Comparison of ENCODE assay signal across 18 cellular contexts in the genomic region with DNA sequence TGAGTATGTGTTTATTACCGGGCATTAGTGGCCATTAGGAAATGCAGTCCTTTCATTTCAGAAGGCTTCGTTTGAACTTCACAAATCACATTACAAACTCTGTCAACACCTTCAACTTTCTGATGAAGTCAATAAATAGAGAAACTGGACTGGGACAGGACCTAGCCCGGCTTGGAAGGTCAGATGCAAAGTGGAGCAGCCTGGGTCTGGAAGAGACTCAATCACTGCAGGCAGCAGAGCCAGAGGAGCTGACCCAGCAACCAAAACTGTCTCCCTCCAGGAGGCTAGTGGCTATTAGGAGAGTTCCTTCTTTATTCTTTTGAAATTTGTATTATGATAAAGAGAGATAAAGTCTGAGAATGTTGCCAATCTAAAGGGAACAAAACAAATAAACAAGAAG.
A peak's percentile ranks its signal among the peaks of the same experiment; 100 is the strongest.
DNase-seq lines count a peak whose midpoint lies in the region; ATAC-seq, FAIRE-seq and TF ChIP-seq lines count a peak whose summit lies in the region.
"Had no signal": no experiment of that assay in that cellular context is flagged by ENCODE, and none has a peak within 500 bp of the region (broad histone marks: within the 10 kb centered on the region; RNA-seq: fewer than 3 reads in every experiment).

No MANE protein-coding gene starts in this region.

- peak overlapping the region; percentile 80 for H3K18ac ChIP-seq in trophoblast cell (ENCODE audit: low read length)

- peak overlapping the region; percentile 84 for H3K4ac ChIP-seq in trophoblast cell (ENCODE audit: low read depth, low read length)

- peak overlapping the region; percentile 80 for H4K8ac ChIP-seq in trophoblast cell (ENCODE audit: low read depth, low read length)

- H2BK12ac ChIP-seq in trophoblast cell (ENCODE audit: low read length) = peak overlapping the region; percentile 100

- intact Hi-C loops in left cardiac atrium (cut with DNase I) = no loop called here
- intact Hi-C loops in left ventricle myocardium superior (cut with micrococcal nuclease) = no loop called here
- intact Hi-C loops in esophagus squamous epithelium (cut with DNase I) = no loop called here

- H2AFZ ChIP-seq in trophoblast cell (ENCODE audit: insufficient read depth, low read length, poor library complexity) = no peak overlapping the region

- H4K12ac ChIP-seq in trophoblast cell (ENCODE audit: low read depth, low read length) = no peak overlapping the region

- H3K4me3 ChIP-seq in trophoblast cell (ENCODE audit: low read depth, low read length) (no peak overlapping the region), esophagus squamous epithelium (no peak overlapping the region)

- H3K9me3 ChIP-seq in trophoblast cell (ENCODE audit: insufficient read depth, low read depth, low read length) (no peaks in the 10 kb centered on the region), esophagus squamous epithelium (no peaks in the 10 kb centered on the region)
- H3K9me3 ChIP-seq: BE2C had no signal

- H4K91ac ChIP-seq in trophoblast cell (ENCODE audit: low read depth, low read length) = peak overlapping the region; percentile 93

- no CpG with 5 or more reads among the region's 3 CpGs for WGBS in trophoblast cell (ENCODE audit: extremely low coverage, insufficient coverage, insufficient read length)
- WGBS in esophagus squamous epithelium, 2 donors = 67 to 74% methylated on average over 3 of the region's 3 CpGs

- no peak overlapping the region for H3K23ac ChIP-seq in trophoblast cell (ENCODE audit: low read length)

- peak overlapping the region; percentile 79 for H2AK5ac ChIP-seq in trophoblast cell (ENCODE audit: low read length)

- H2BK120ac ChIP-seq in trophoblast cell (ENCODE audit: insufficient read depth, low read length, poor library complexity) = peak overlapping the region; percentile 99

- H3K14ac ChIP-seq in trophoblast cell (ENCODE audit: low read length) = peak overlapping the region; percentile 93

- TF ChIP-seq CTCF in esophagus squamous epithelium (IDR thresholded peaks at IDR 0.05) = no peak

- ATAC-seq in left cardiac atrium (peak; percentile 29 to 65), left ventricle myocardium superior (no peak)

- no peak overlapping the region for H3K9ac ChIP-seq in trophoblast cell (ENCODE audit: low read length)

- H3K27me3 ChIP-seq in trophoblast cell (ENCODE audit: insufficient read depth, low read length) = no peaks in the 10 kb centered on the region
- no peaks in the 10 kb centered on the region for H3K27me3 ChIP-seq in esophagus squamous epithelium
- H3K27me3 ChIP-seq: BE2C had no signal

- no peak for FAIRE-seq in GM12892 (lab: Jason Lieb, UNC)
- FAIRE-seq: G401.6, GM12891, GM19239 had no signal

- no peak for DNase-seq in left cardiac atrium
- DNase-seq in left ventricle myocardium superior = no peak
- peak; percentile 3 for DNase-seq in medulla oblongata (ENCODE audit: extremely low spot score)
- no peak for DNase-seq in trophoblast cell
- DNase-seq in GM12892 (ENCODE audit: insufficient read length) = no peak
- no peak for DNase-seq in esophagus squamous epithelium (lab: John Stamatoyannopoulos, UW)
- DNase-seq in AML-193 (lab: John Stamatoyannopoulos, UW) = no peak
- DNase-seq: ACHN; CD4-positive, alpha-beta memory T cell; DMS79 treated with DMSO at 0.1 percent for 48 hours; EL; GOT3; H9 had no signal

- peak overlapping the region; percentile 90 for H3K27ac ChIP-seq in trophoblast cell (ENCODE audit: low read depth, low read length)
- H3K27ac ChIP-seq in esophagus squamous epithelium = no peak overlapping the region
- H3K27ac ChIP-seq: C4-2B had no signal

- H3K4me1 ChIP-seq in trophoblast cell (ENCODE audit: control insufficient read depth in 1 of 2, insufficient read depth in 2 of 2, low read length in 2 of 2) = peaks cover 7 to 11% of the 10 kb centered on the region in 2 experiments
- H3K4me1 ChIP-seq in esophagus squamous epithelium = no peaks in the 10 kb centered on the region
- H3K4me1 ChIP-seq: BE2C had no signal

- peaks cover 2% of the 10 kb centered on the region for H3K79me2 ChIP-seq in trophoblast cell (ENCODE audit: control insufficient read depth, insufficient read depth, low read length, poor library complexity)

- no peaks in the 10 kb centered on the region for H3K36me3 ChIP-seq in trophoblast cell (ENCODE audit: control insufficient read depth in 1 of 2, insufficient read depth in 2 of 2, low read length in 2 of 2)
- no peaks in the 10 kb centered on the region for H3K36me3 ChIP-seq in esophagus squamous epithelium
- H3K36me3 ChIP-seq: BE2C had no signal

- no peak overlapping the region for H3K4me2 ChIP-seq in trophoblast cell (ENCODE audit: low read length)

- H2BK5ac ChIP-seq in trophoblast cell (ENCODE audit: low read depth, low read length, poor library complexity) = peak overlapping the region; percentile 93

- H3K79me1 ChIP-seq in trophoblast cell (ENCODE audit: low read length) = peaks cover 14% of the 10 kb centered on the region

- no peak for TF ChIP-seq POLR2A in GM12892 (IDR thresholded peaks at IDR 0.05; ENCODE audit: low read depth, low read length)
- no peak for TF ChIP-seq POLR2A in esophagus squamous epithelium (IDR thresholded peaks at IDR 0.05)
